ENCODE assay signal across 9 cellular contexts in the genomic region with DNA sequence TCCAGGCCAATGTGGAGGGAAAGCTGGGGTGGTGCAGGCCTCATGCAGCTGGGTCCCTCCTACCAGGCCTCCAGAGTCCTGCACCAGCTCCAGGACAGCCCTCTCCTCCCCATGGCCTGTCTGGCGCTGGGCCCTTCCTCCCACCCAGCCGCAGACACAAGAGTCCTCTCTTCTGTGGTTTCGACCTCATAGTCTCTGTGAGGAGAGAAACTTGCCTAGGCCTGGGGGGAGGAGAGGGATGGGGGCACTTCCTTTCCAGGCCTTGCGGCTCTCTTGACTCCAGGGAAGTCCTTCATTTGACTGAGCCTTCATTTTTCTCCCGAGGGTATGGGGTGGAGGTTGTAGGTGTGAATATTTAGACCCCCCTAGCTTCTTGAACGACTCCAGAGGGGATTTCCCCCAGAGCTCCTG. TPM values are rescaled to one million over a fixed set of nuclear protein-coding genes. Genes with fewer than 3 reads are reported as not detected.
DNase-seq lines count a peak whose midpoint lies in the region; ATAC-seq and TF ChIP-seq lines count a peak whose summit lies in the region.
"Had no signal": no experiment of that assay in that cellular context is flagged by ENCODE, and none has a peak within 500 bp of the region (broad histone marks: within the 10 kb centered on the region; RNA-seq: fewer than 3 reads in every experiment).

No MANE protein-coding gene starts in this region.

- no peak overlapping the region for H3K27ac Mint-ChIP-seq in stimulated activated memory B cell treated with anti-CD40 and anti-IgM and Interleukin-4, amounts not matched to agents 10 μg/mL and 1 μg/mL and 100 μg/mL, for 72 hours

- no peaks in the 10 kb centered on the region for H3K9me3 Mint-ChIP-seq in stimulated activated memory B cell treated with anti-CD40 and anti-IgM and Interleukin-4, amounts not matched to agents 10 μg/mL and 1 μg/mL and 100 μg/mL, for 72 hours

- TF ChIP-seq CTCF in A673 (conservative IDR thresholded peaks at IDR 0.05; ENCODE audit: low read depth, low read length), result no peak

- H3K4me1 Mint-ChIP-seq in stimulated activated memory B cell treated with anti-CD40 and anti-IgM and Interleukin-4, amounts not matched to agents 10 μg/mL and 1 μg/mL and 100 μg/mL, for 72 hours, result peaks cover 19% of the 10 kb centered on the region

- H3K27ac ChIP-seq in A673 (ENCODE audit: low read depth, low read length, poor library complexity, severe bottlenecking), result peak overlapping the region; percentile 89
- H3K27ac ChIP-seq in duodenal mucosa (ENCODE audit: low read depth, low read length), result peak overlapping the region; percentile 59
- no peak overlapping the region for H3K27ac ChIP-seq in mesodermal cell (ENCODE audit: low read depth, low read length, severe bottlenecking)

- WGBS in mesodermal cell (ENCODE audit: insufficient coverage in 2 of 2), 2 experiments, result 40 to 86% methylated on average over 1 to 2 of the region's 6 CpGs

- POLR2A ChIA-PET in A673 (lab: Charles Lee; ENCODE audit: low non-redundant PET), result no interaction called here

- H3K9me3 ChIP-seq in A673 (ENCODE audit: low read depth, low read length, poor library complexity, severe bottlenecking), result no peaks in the 10 kb centered on the region
- no peaks in the 10 kb centered on the region for H3K9me3 ChIP-seq in duodenal mucosa (ENCODE audit: control insufficient read depth in 1 of 2, low read length in 2 of 2)
- H3K9me3 ChIP-seq in mesodermal cell (ENCODE audit: control insufficient read depth, low read length), result no peaks in the 10 kb centered on the region

- H3K27me3 Mint-ChIP-seq in stimulated activated memory B cell treated with anti-CD40 and anti-IgM and Interleukin-4, amounts not matched to agents 10 μg/mL and 1 μg/mL and 100 μg/mL, for 72 hours, result peaks cover 29% of the 10 kb centered on the region

- H3K4me3 ChIP-seq in A673 (ENCODE audit: low read depth, low read length, poor library complexity, severe bottlenecking) (peak overlapping the region; percentile 79), duodenal mucosa (ENCODE audit: low read depth in 1 of 2, low read length in 2 of 2) (peak overlapping the region; percentile 90 to 93), mesodermal cell (ENCODE audit: extremely low read depth, insufficient read depth, low read length, poor library complexity, severe bottlenecking) (peak overlapping the region; percentile 92)

- no TSS peak for BruUV-seq in A673 (replicated peaks; lab: Mats Ljungman, UMichigan)

- peaks cover 20% of the 10 kb centered on the region for H3K4me1 ChIP-seq in A673 (ENCODE audit: insufficient read depth, low read length, poor library complexity, severe bottlenecking)
- peaks cover 20 to 23% of the 10 kb centered on the region in 2 donors for H3K4me1 ChIP-seq in duodenal mucosa (ENCODE audit: control insufficient read depth in 1 of 2, insufficient read depth in 2 of 2, low read length in 2 of 2)
- H3K4me1 ChIP-seq in mesodermal cell (ENCODE audit: control insufficient read depth, insufficient read depth, low read length, poor library complexity, severe bottlenecking), result peaks cover 31% of the 10 kb centered on the region

- H3K4me3 Mint-ChIP-seq in stimulated activated memory B cell treated with anti-CD40 and anti-IgM and Interleukin-4, amounts not matched to agents 10 μg/mL and 1 μg/mL and 100 μg/mL, for 72 hours, result no peak overlapping the region

- DNase-seq in A673 (ENCODE audit: low spot score), result no peak
- DNase-seq in M059J (ENCODE audit: low read depth), result peak; percentile 84
- DNase-seq in stimulated activated CD4-positive, alpha-beta T cell treated with anti-CD3 and anti-CD28 coated beads, Interleukin-2, amount 100 ng/mL, for 48 hours, result no peak
- DNase-seq: activated T-cell treated with anti-CD3 and anti-CD28 coated beads, Interleukin-2, amount 50 U/mL, for 1 hour had no signal

- H3K36me3 Mint-ChIP-seq in stimulated activated memory B cell treated with anti-CD40 and anti-IgM and Interleukin-4, amounts not matched to agents 10 μg/mL and 1 μg/mL and 100 μg/mL, for 72 hours, result peaks cover 18% of the 10 kb centered on the region

- H3K36me3 ChIP-seq in A673 (ENCODE audit: insufficient read depth, low read length, poor library complexity, severe bottlenecking), result peaks cover 34% of the 10 kb centered on the region
- H3K36me3 ChIP-seq in duodenal mucosa (ENCODE audit: control insufficient read depth in 1 of 2, insufficient read depth in 2 of 2, low read length in 2 of 2), result peaks cover 18 to 40% of the 10 kb centered on the region in 2 donors
- H3K36me3 ChIP-seq in mesodermal cell (ENCODE audit: control insufficient read depth, insufficient read depth, low read length), result peaks cover 79% of the 10 kb centered on the region

- intact Hi-C loops in A673 (cut with micrococcal nuclease; ENCODE audit: unreplicated experiment), result no loop called here

- H3K9ac ChIP-seq in duodenal mucosa (ENCODE audit: low read depth in 1 of 2, low read length in 2 of 2), result peak overlapping the region; percentile 95 to 97

- ATAC-seq in HG02798 (IDR thresholded peaks at IDR 0.05; ENCODE audit: poor library complexity, unreplicated experiment) (no peak), GM19455 (IDR thresholded peaks at IDR 0.05; ENCODE audit: unreplicated experiment) (no peak)
- ATAC-seq in stimulated activated memory B cell treated with anti-CD40 and anti-IgM and Interleukin-4, amounts not matched to agents 10 μg/mL and 1 μg/mL and 100 μg/mL, for 72 hours, result no peak

- CTCF ChIA-PET in A673 (lab: Charles Lee), result interaction anchor here (0.5 to 0.6 kb wide), 2 partner anchors 14 to 223 kb away, joined by 3 to 11 read pairs; no protein-coding TSS in a partner anchor

- H3K27me3 ChIP-seq in A673 (replicated peaks; ENCODE audit: insufficient read depth, low read depth, low read length, poor library complexity), result no peaks in the 10 kb centered on the region
- no peaks in the 10 kb centered on the region for H3K27me3 ChIP-seq in duodenal mucosa (ENCODE audit: control insufficient read depth in 1 of 2, insufficient read depth in 2 of 2, low read length in 2 of 2)

RNA-seq across cellular contexts. Expression of a gene that starts 2.3 kb away (rescaled TPM):
- total RNA-seq in A673 (2021), result 91.3 and 110 TPM in 2 replicates
- total RNA-seq in M059J (2014; rRNA removed; shearing (Covaris generic)), result 251 and 313 TPM in 2 replicates
- 340 TPM for polyA plus RNA-seq in mesodermal cell (2013, experiment 1 of 2)
- polyA plus RNA-seq in mesodermal cell (2013, experiment 2 of 2), result 281 TPM

RNA-seq across cellular contexts. Expression of a gene that starts 8.9 kb away (rescaled TPM):
- total RNA-seq in A673 (2021), result 169 and 187 TPM in 2 replicates
- total RNA-seq in M059J (2014; rRNA removed; shearing (Covaris generic)), result 54.5 and 325 TPM in 2 replicates
- 158 TPM for polyA plus RNA-seq in mesodermal cell (2013, experiment 1 of 2)
- polyA plus RNA-seq in mesodermal cell (2013, experiment 2 of 2), result 156 TPM

RNA-seq across cellular contexts. Expression of a gene that starts 23.4 kb away (rescaled TPM):
- 1.9 and 2.3 TPM in 2 replicates for total RNA-seq in A673 (2021)
- 2.6 and 3.6 TPM in 2 replicates for total RNA-seq in M059J (2014; rRNA removed; shearing (Covaris generic))
- 11.4 TPM for polyA plus RNA-seq in mesodermal cell (2013, experiment 1 of 2)
- polyA plus RNA-seq in mesodermal cell (2013, experiment 2 of 2), result 11.6 TPM

RNA-seq across cellular contexts. Expression of a gene that starts 32.9 kb away (rescaled TPM):
- 7.8 and 11.8 TPM in 2 replicates for total RNA-seq in A673 (2021)
- 51.6 and 115 TPM in 2 replicates for total RNA-seq in M059J (2014; rRNA removed; shearing (Covaris generic))
- 64.8 TPM for polyA plus RNA-seq in mesodermal cell (2013, experiment 1 of 2)
- 49.4 TPM for polyA plus RNA-seq in mesodermal cell (2013, experiment 2 of 2)

RNA-seq across cellular contexts. Expression of a gene that starts 44.4 kb away (rescaled TPM):
- total RNA-seq in A673 (2021), result 0.15 TPM in 1 of 2 replicates, not detected in the other
- total RNA-seq in M059J (2014; rRNA removed; shearing (Covaris generic)), result 0.52 TPM in 1 of 2 replicates, not detected in the other
- 1.9 TPM for polyA plus RNA-seq in mesodermal cell (2013, experiment 1 of 2)
- polyA plus RNA-seq in mesodermal cell (2013, experiment 2 of 2), result 1.5 TPM
